8 cellular contexts compared by ENCODE assay signal in genomic region chr9:94014066-94014654, GRCh38. TPM values are rescaled to one million over a fixed set of nuclear protein-coding genes. Genes with fewer than 3 reads are reported as not detected.
DNase-seq lines count a peak whose midpoint lies in the region; TF ChIP-seq lines count a peak whose summit lies in the region.

No MANE protein-coding gene starts in this region.

- no peaks in the 10 kb centered on the region for H3K27me3 ChIP-seq in mesenchymal stem cell (ENCODE audit: control insufficient read depth in 1 of 2, insufficient read depth in 1 of 2, low read length in 2 of 2)

- no TSS peak for BruUV-seq in MCF 10A (replicated peaks; lab: Mats Ljungman, UMichigan)

- no peak overlapping the region for H2BK5ac ChIP-seq in mesenchymal stem cell (ENCODE audit: low read depth, low read length, poor library complexity, severe bottlenecking)

- H2AFZ ChIP-seq in mesenchymal stem cell (ENCODE audit: low read depth, low read length) = no peak overlapping the region

- H3K4me1 ChIP-seq in mesenchymal stem cell (ENCODE audit: control insufficient read depth, insufficient read depth, low read depth, low read length) = no peaks in the 10 kb centered on the region

- no peak overlapping the region for H3K4me3 ChIP-seq in mesenchymal stem cell (ENCODE audit: insufficient read depth in 1 of 2, low read depth in 1 of 2, low read length in 2 of 2)

- no peak overlapping the region for H3K27ac Mint-ChIP-seq in MCF 10A (ENCODE audit: low read depth, unreplicated experiment)

- no peaks in the 10 kb centered on the region for H3K79me1 ChIP-seq in mesenchymal stem cell (replicated peaks; ENCODE audit: low read length, poor library complexity, severe bottlenecking)

- no peak overlapping the region for H3K4ac ChIP-seq in mesenchymal stem cell (ENCODE audit: low read depth in 1 of 2, low read length in 2 of 2)

- H3K14ac ChIP-seq in mesenchymal stem cell (ENCODE audit: low read length in 2 of 2) = no peak overlapping the region

- H2BK15ac ChIP-seq in mesenchymal stem cell (ENCODE audit: low read depth, poor library complexity, severe bottlenecking) = no peak overlapping the region

- H4K91ac ChIP-seq in mesenchymal stem cell (ENCODE audit: low read length) = no peak overlapping the region

- DNase-seq in NCI-H2171 treated with DMSO at 0.1 percent for 48 hours (lab: John Stamatoyannopoulos, UW) (peak; percentile 26), NCI-H2171 (lab: John Stamatoyannopoulos, UW) (no peak), NCI-H146 treated with DMSO at 0.1 percent for 48 hours (lab: John Stamatoyannopoulos, UW; ENCODE audit: unreplicated experiment) (peak; percentile 10), MCF 10A (ENCODE audit: unreplicated experiment) (peak; percentile 62), mesenchymal stem cell (peak; percentile 43), T-helper 9 cell (no peak), amygdala (lab: John Stamatoyannopoulos, UW) (no peak), substantia nigra (lab: John Stamatoyannopoulos, UW) (no peak)

- H3K9me3 Mint-ChIP-seq in MCF 10A (ENCODE audit: unreplicated experiment) = no peaks in the 10 kb centered on the region

- 29% methylated on average over 1 of the region's 1 CpG for WGBS in mesenchymal stem cell

- no peak overlapping the region for H3K4me2 ChIP-seq in mesenchymal stem cell (ENCODE audit: low read length, poor library complexity, severe bottlenecking)

- H3K27me3 Mint-ChIP-seq in MCF 10A (ENCODE audit: insufficient read depth, unreplicated experiment) = no peaks in the 10 kb centered on the region

- CTCF ChIA-PET in MCF 10A (lab: Yijun Ruan, JAX) = interaction anchor here (0.6 to 6.5 kb wide), 54 partner anchors 9 to 957 kb away, joined by 3 to 243 read pairs (median 4); no protein-coding TSS in a partner anchor

- POLR2A ChIA-PET in MCF 10A (lab: Yijun Ruan, JAX) = interaction anchor here (0.6 to 4.0 kb wide), 7 partner anchors 17 to 336 kb away, joined by 3 to 32 read pairs (median 4); no protein-coding TSS in a partner anchor

- H3K4me1 Mint-ChIP-seq in MCF 10A (ENCODE audit: insufficient read depth, unreplicated experiment) = peaks cover 7% of the 10 kb centered on the region

- no peaks in the 10 kb centered on the region for H3K36me3 Mint-ChIP-seq in MCF 10A (ENCODE audit: insufficient read depth, unreplicated experiment)

- H3K23ac ChIP-seq in mesenchymal stem cell (ENCODE audit: low read length in 2 of 2) = no peak overlapping the region

- H3K18ac ChIP-seq in mesenchymal stem cell (ENCODE audit: low read depth in 1 of 2, low read length in 2 of 2) = no peak overlapping the region

- no peak overlapping the region for H2BK120ac ChIP-seq in mesenchymal stem cell (ENCODE audit: low read depth, low read length)

- no peak overlapping the region for H3K4me3 Mint-ChIP-seq in MCF 10A (ENCODE audit: unreplicated experiment)

- no peak overlapping the region for H3K9ac ChIP-seq in mesenchymal stem cell (ENCODE audit: low read length)

- H2AK5ac ChIP-seq in mesenchymal stem cell (ENCODE audit: low read length, severe bottlenecking) = no peak overlapping the region

- no peak overlapping the region for H4K8ac ChIP-seq in mesenchymal stem cell (ENCODE audit: low read length)

- H3K36me3 ChIP-seq in mesenchymal stem cell (ENCODE audit: control insufficient read depth in 1 of 2, insufficient read depth in 2 of 2, low read depth in 1 of 2, low read length in 2 of 2) = no peaks in the 10 kb centered on the region

- H2BK12ac ChIP-seq in mesenchymal stem cell (ENCODE audit: low read length in 2 of 2) = no peak overlapping the region

- TF ChIP-seq CTCF in MCF 10A (IDR thresholded peaks at IDR 0.05; ENCODE audit: unreplicated experiment) = peak; percentile 47

- no peak overlapping the region for H3K27ac ChIP-seq in mesenchymal stem cell (ENCODE audit: low read length, poor library complexity, severe bottlenecking)
- no peak overlapping the region for H3K27ac ChIP-seq in substantia nigra (ENCODE audit: low read depth, low read length, poor library complexity, severe bottlenecking)

- intact Hi-C loops in MCF 10A (cut with micrococcal nuclease) = loop anchor here (1.0 to 5.0 kb wide), 4 partner anchors 51 to 589 kb away; no protein-coding TSS in a partner anchor

- H3K9me3 ChIP-seq in mesenchymal stem cell (ENCODE audit: control insufficient read depth, low read length) = no peaks in the 10 kb centered on the region

RNA-seq across cellular contexts. Expression of gene BARX1, which starts 59.0 kb away (rescaled TPM):
- 0.23 TPM in 1 of 2 replicates, not detected in the other for total RNA-seq in MCF 10A (2022)
- polyA plus RNA-seq in mesenchymal stem cell (2013, experiment 1 of 2) = 2.0 TPM
- polyA plus RNA-seq in mesenchymal stem cell (2013, experiment 2 of 2) = 2.2 TPM

Comparison
In these comparisons a context has a peak if more than half of its experiments do, and no peak if none do; other contexts are left out.
1. DNase-seq: peak in NCI-H2171 treated with DMSO at 0.1 percent for 48 hours (single experiment), NCI-H146 treated with DMSO at 0.1 percent for 48 hours (single experiment), MCF 10A (single experiment) and mesenchymal stem cell (single experiment); none in NCI-H2171 (single experiment), T-helper 9 cell (single experiment), amygdala (0 of 56) and substantia nigra (0 of 49).